Comparison of ENCODE assay signal across 24 cellular contexts in genomic region chr3:73601031-73601430, GRCh38. TPM values are rescaled to one million over a fixed set of nuclear protein-coding genes. Genes with fewer than 3 reads are reported as not detected.
A peak's percentile ranks its signal among the peaks of the same experiment; 100 is the strongest.
DNase-seq lines count a peak whose midpoint lies in the region; TF ChIP-seq lines count a peak whose summit lies in the region.
"Had no signal": no experiment of that assay in that cellular context is flagged by ENCODE, and none has a peak within 500 bp of the region (broad histone marks: within the 10 kb centered on the region; RNA-seq: fewer than 3 reads in every experiment).

No MANE protein-coding gene starts in this region.

- CTCF ChIA-PET in activated CD4-positive, alpha-beta memory T cell treated with anti-CD3 and anti-CD28 coated beads for 36 hours (lab: Charles Lee): no interaction called here

- peaks cover 5% of the 10 kb centered on the region for H3K4me1 Mint-ChIP-seq in neural progenitor cell
- no peaks in the 10 kb centered on the region for H3K4me1 Mint-ChIP-seq in activated CD4-positive, alpha-beta memory T cell treated with anti-CD3 and anti-CD28 coated beads for 36 hours (ENCODE audit: low read depth)
- H3K4me1 Mint-ChIP-seq: activated B cell treated with CpG ODN at 0.5 μM for 24 hours had no signal

- H3K36me3 ChIP-seq in adipocyte (ENCODE audit: control insufficient read depth, insufficient read depth, low read length, severe bottlenecking): peaks cover 32% of the 10 kb centered on the region
- peaks cover 0 to 5% (median 0%) of the 10 kb centered on the region in 4 donors for H3K36me3 ChIP-seq in esophagus muscularis mucosa
- no peaks in the 10 kb centered on the region for H3K36me3 ChIP-seq in neural progenitor cell
- H3K36me3 ChIP-seq in suprapubic skin: no peaks in the 10 kb centered on the region
- no peaks in the 10 kb centered on the region for H3K36me3 ChIP-seq in mesendoderm (ENCODE audit: control insufficient read depth, insufficient read depth, low read length)
- H3K36me3 ChIP-seq: brain microvascular endothelial cell, tibial nerve had no signal

- H3K27ac Mint-ChIP-seq in neural progenitor cell: peak overlapping the region; percentile 90
- H3K27ac Mint-ChIP-seq in activated CD4-positive, alpha-beta memory T cell treated with anti-CD3 and anti-CD28 coated beads for 36 hours: no peak overlapping the region
- H3K27ac Mint-ChIP-seq: activated B cell treated with CpG ODN at 0.5 μM for 24 hours, nephron progenitor cell had no signal

- H3K23ac ChIP-seq in mesendoderm (ENCODE audit: low read length): no peak overlapping the region

- H3K9ac ChIP-seq in adipocyte (ENCODE audit: low read length): peak overlapping the region; percentile 73
- H3K9ac ChIP-seq in neural progenitor cell: no peak overlapping the region
- H3K9ac ChIP-seq in mesendoderm (ENCODE audit: low read length): no peak overlapping the region

- H2BK120ac ChIP-seq in mesendoderm (ENCODE audit: low read depth, low read length): no peak overlapping the region

- H3K27me3 Mint-ChIP-seq in neural progenitor cell (ENCODE audit: insufficient read depth, low read depth): no peaks in the 10 kb centered on the region
- no peaks in the 10 kb centered on the region for H3K27me3 Mint-ChIP-seq in activated CD4-positive, alpha-beta memory T cell treated with anti-CD3 and anti-CD28 coated beads for 36 hours
- H3K27me3 Mint-ChIP-seq: activated B cell treated with CpG ODN at 0.5 μM for 24 hours had no signal

- H3K9me3 Mint-ChIP-seq in neural progenitor cell: peaks cover 3% of the 10 kb centered on the region
- H3K9me3 Mint-ChIP-seq in activated CD4-positive, alpha-beta memory T cell treated with anti-CD3 and anti-CD28 coated beads for 36 hours: no peaks in the 10 kb centered on the region
- H3K9me3 Mint-ChIP-seq: activated B cell treated with CpG ODN at 0.5 μM for 24 hours had no signal

- intact Hi-C loops in esophagus muscularis mucosa (cut with DNase I): loop anchor here (5.0 kb wide), 1 partner anchor 89 kb away; no protein-coding TSS in a partner anchor
- intact Hi-C loops in activated CD4-positive, alpha-beta memory T cell treated with anti-CD3 and anti-CD28 coated beads for 36 hours (cut with micrococcal nuclease): no loop called here

- H3K4me3 Mint-ChIP-seq in neural progenitor cell: no peak overlapping the region
- no peak overlapping the region for H3K4me3 Mint-ChIP-seq in activated CD4-positive, alpha-beta memory T cell treated with anti-CD3 and anti-CD28 coated beads for 36 hours
- H3K4me3 Mint-ChIP-seq: activated B cell treated with CpG ODN at 0.5 μM for 24 hours, nephron progenitor cell had no signal

- no peak overlapping the region for H2BK15ac ChIP-seq in mesendoderm (replicated peaks; ENCODE audit: low read depth)

- no peaks in the 10 kb centered on the region for H4K20me1 ChIP-seq in neural progenitor cell (ENCODE audit: low read depth)

- H4K5ac ChIP-seq in mesendoderm (ENCODE audit: low read length): no peak overlapping the region

- no peak overlapping the region for H2BK5ac ChIP-seq in mesendoderm (ENCODE audit: low read length)

- H2AK5ac ChIP-seq in mesendoderm (ENCODE audit: low read length): no peak overlapping the region

- peaks cover 22% of the 10 kb centered on the region for H3K36me3 Mint-ChIP-seq in neural progenitor cell
- H3K36me3 Mint-ChIP-seq in activated CD4-positive, alpha-beta memory T cell treated with anti-CD3 and anti-CD28 coated beads for 36 hours: no peaks in the 10 kb centered on the region

- peak; percentile 54 for DNase-seq in adipocyte (ENCODE audit: low read depth)
- DNase-seq in esophagus muscularis mucosa (ENCODE audit: extremely low spot score): no peak
- no peak for DNase-seq in neural progenitor cell (ENCODE audit: low spot score)
- no peak for DNase-seq in suprapubic skin (ENCODE audit: low spot score in 2 of 2)
- no peak for DNase-seq in mesendoderm
- no peak for DNase-seq in activated T-cell treated with anti-CD3 and anti-CD28 coated beads for 4 hours
- no peak for DNase-seq in amniotic stem cell (lab: John Stamatoyannopoulos, UW)
- no peak for DNase-seq in activated CD4-positive, alpha-beta memory T cell treated with anti-CD3 and anti-CD28 coated beads for 36 hours
- DNase-seq: activated B cell treated with CpG ODN at 0.5 μM for 24 hours; activated naive CD4-positive, alpha-beta T cell treated with anti-CD3 and anti-CD28 coated beads, Interleukin-2, amount 50 U/mL, for 16 hours; activated T-cell treated with anti-CD3 and anti-CD28 coated beads, Interleukin-2, amount 50 U/mL, for 48 hours; AML-193; brain microvascular endothelial cell; DND-41; mammary epithelial cell; NCI-H1694 treated with DMSO at 0.1 percent for 48 hours; NCI-H2227 treated with DMSO at 0.1 percent for 48 hours; nephron progenitor cell; PC-3; SJCRH30; stimulated activated CD4-positive, alpha-beta T cell treated with anti-CD3 and anti-CD28 coated beads, Interleukin-15, amount 100 ng/mL, for 24 hours had no signal

- no peaks in the 10 kb centered on the region for H3F3A ChIP-seq in neural progenitor cell (ENCODE audit: low read depth)

- TF ChIP-seq CTCF in esophagus muscularis mucosa (IDR thresholded peaks at IDR 0.05) (no peak), neural progenitor cell (IDR thresholded peaks at IDR 0.05) (no peak), suprapubic skin (IDR thresholded peaks at IDR 0.05) (no peak)

- H3K18ac ChIP-seq in mesendoderm (ENCODE audit: low read length): no peak overlapping the region

- POLR2A ChIA-PET in activated CD4-positive, alpha-beta memory T cell treated with anti-CD3 and anti-CD28 coated beads for 36 hours (lab: Charles Lee): no interaction called here

- peak overlapping the region; percentile 41 for H3K4me3 ChIP-seq in adipocyte (ENCODE audit: low read length)
- no peak overlapping the region for H3K4me3 ChIP-seq in esophagus muscularis mucosa
- no peak overlapping the region for H3K4me3 ChIP-seq in neural progenitor cell
- H3K4me3 ChIP-seq in suprapubic skin: no peak overlapping the region
- H3K4me3 ChIP-seq in mesendoderm (ENCODE audit: low read length): no peak overlapping the region
- H3K4me3 ChIP-seq: MG63, SJCRH30, tibial nerve had no signal

- H3K4ac ChIP-seq in mesendoderm (ENCODE audit: low read depth, low read length): no peak overlapping the region

- H3K9me3 ChIP-seq in adipocyte (ENCODE audit: control insufficient read depth, low read length) (no peaks in the 10 kb centered on the region), esophagus muscularis mucosa (no peaks in the 10 kb centered on the region), neural progenitor cell (ENCODE audit: low read depth) (no peaks in the 10 kb centered on the region), suprapubic skin (no peaks in the 10 kb centered on the region)
- H3K9me3 ChIP-seq: MG63, SJCRH30, tibial nerve had no signal

- H2AFZ ChIP-seq in neural progenitor cell (replicated peaks): no peak overlapping the region

- TF ChIP-seq POLR2A in esophagus muscularis mucosa (IDR thresholded peaks at IDR 0.05; ENCODE audit: low read depth) (no peak), suprapubic skin (IDR thresholded peaks at IDR 0.05) (no peak)

- TF ChIP-seq EP300 in esophagus muscularis mucosa (IDR thresholded peaks at IDR 0.05): no peak
- no peak for TF ChIP-seq EP300 in suprapubic skin (IDR thresholded peaks at IDR 0.05)

- H3K79me2 ChIP-seq in neural progenitor cell (ENCODE audit: low read depth) (no peaks in the 10 kb centered on the region), mesendoderm (ENCODE audit: control insufficient read depth, insufficient read depth, low read length) (no peaks in the 10 kb centered on the region)

- H3K27me3 ChIP-seq in adipocyte (replicated peaks; ENCODE audit: control insufficient read depth, insufficient read depth, low read length) (no peaks in the 10 kb centered on the region), esophagus muscularis mucosa (no peaks in the 10 kb centered on the region), neural progenitor cell (no peaks in the 10 kb centered on the region), suprapubic skin (no peaks in the 10 kb centered on the region), mesendoderm (ENCODE audit: insufficient read depth, low read length, poor library complexity) (no peaks in the 10 kb centered on the region)
- H3K27me3 ChIP-seq: brain microvascular endothelial cell, MG63, SJCRH30, tibial nerve had no signal

- peaks cover 68% of the 10 kb centered on the region for H3K4me1 ChIP-seq in adipocyte (ENCODE audit: control insufficient read depth, insufficient read depth, low read length)
- peaks cover 82 to 100% (median 94%) of the 10 kb centered on the region in 4 donors for H3K4me1 ChIP-seq in esophagus muscularis mucosa
- H3K4me1 ChIP-seq in neural progenitor cell: no peaks in the 10 kb centered on the region
- H3K4me1 ChIP-seq in suprapubic skin: peaks cover 49% of the 10 kb centered on the region
- no peaks in the 10 kb centered on the region for H3K4me1 ChIP-seq in mesendoderm (ENCODE audit: control insufficient read depth, low read depth, low read length)

- H3K27ac ChIP-seq in esophagus muscularis mucosa (replicated peaks in 1 of 4) (peak overlapping the region; percentile 67 to 95 (median 85)), neural progenitor cell (no peak overlapping the region), suprapubic skin (peak overlapping the region; percentile 53), mesendoderm (ENCODE audit: low read depth, low read length) (no peak overlapping the region)
- H3K27ac ChIP-seq: brain microvascular endothelial cell, SJCRH30 had no signal

- H3K4me2 ChIP-seq in neural progenitor cell (no peak overlapping the region), mesendoderm (ENCODE audit: low read length) (no peak overlapping the region)

- no peak overlapping the region for H4K8ac ChIP-seq in mesendoderm (ENCODE audit: low read depth, low read length)

- WGBS in esophagus muscularis mucosa: 42% methylated on average over 4 of the region's 4 CpGs
- 44% methylated on average over 4 of the region's 4 CpGs for WGBS in suprapubic skin
- no CpG with 5 or more reads among the region's 4 CpGs for WGBS in mesendoderm (ENCODE audit: extremely low coverage, insufficient coverage, low lambda C conversion rate)

- H3K56ac ChIP-seq in mesendoderm (ENCODE audit: low read length): no peak overlapping the region

- no peaks in the 10 kb centered on the region for H3K79me1 ChIP-seq in mesendoderm (ENCODE audit: low read length)

RNA-seq across cellular contexts. Expression of gene PDZRN3, which starts 23.7 kb away (rescaled TPM):
- 100 to 1,000 TPM; 149 to 314 (median 220) TPM for total RNA-seq in esophagus muscularis mucosa
- total RNA-seq in neural progenitor cell (ENCODE audit: low replicate concordance): 3.4 and 4.3 TPM in 2 replicates
- total RNA-seq in suprapubic skin: 10 to 100 TPM in 3 of 4 donors, 1 to 10 TPM in 1; 9.2 to 33.3 (median 13.7) TPM
- polyA plus RNA-seq in mesendoderm (2013, experiment 1 of 2): 8.4 TPM
- polyA plus RNA-seq in mesendoderm (2013, experiment 2 of 2): 9.0 TPM
- not detected for total RNA-seq in activated CD4-positive, alpha-beta memory T cell treated with anti-CD3 and anti-CD28 coated beads for 36 hours
- total RNA-seq: activated B cell treated with CpG ODN at 0.5 μM for 24 hours; PC-3; T-helper 2 cell treated with Interferon-gamma antibody and Interleukin-4, amounts not matched to agents 100 ng/mL and 5 ng/mL, for 36 hours had no signal

Comparison
In these comparisons a context has a peak if more than half of its experiments do, and no peak if none do; other contexts are left out.
1. H3K27ac ChIP-seq: peak in esophagus muscularis mucosa (4 of 4) and suprapubic skin (single experiment); none in neural progenitor cell (single experiment) and mesendoderm (single experiment).
2. RNA of gene PDZRN3, which starts 23.7 kb away (total RNA-seq): 149 to 314 TPM in esophagus muscularis mucosa; 9.2 to 33.3 TPM in suprapubic skin, 3.4 to 4.3 TPM in neural progenitor cell and not detected in activated CD4-positive, alpha-beta memory T cell treated with anti-CD3 and anti-CD28 coated beads for 36 hours; every median in the first group is over 4 times any median in the second.